In genomic region chr3:158443632-158444031, GRCh38 we compare ENCODE assay signal across 12 cellular contexts.
DNase-seq lines count a peak whose midpoint lies in the region; ATAC-seq, FAIRE-seq and TF ChIP-seq lines count a peak whose summit lies in the region.
"Had no signal": no experiment of that assay in that cellular context is flagged by ENCODE, and none has a peak within 500 bp of the region (broad histone marks: within the 10 kb centered on the region; RNA-seq: fewer than 3 reads in every experiment).

No MANE protein-coding gene starts in this region.

- H3K27ac Mint-ChIP-seq in activated CD4-positive, alpha-beta T cell treated with anti-CD3 and anti-CD28 coated beads, Interleukin-2, amount 10 ng/mL, durations not matched to agents 7 days and 5 days, result no peak overlapping the region
- H3K27ac Mint-ChIP-seq: mesothelial cell of epicardium had no signal

- ATAC-seq in GM19372 (IDR thresholded peaks at IDR 0.05; ENCODE audit: low read depth, unreplicated experiment) (peak; percentile 82), HG02763 (IDR thresholded peaks at IDR 0.05; ENCODE audit: unreplicated experiment) (peak; percentile 91), HG03457 (IDR thresholded peaks at IDR 0.05; ENCODE audit: unreplicated experiment) (peak; percentile 89)

- H3K4me1 ChIP-seq in stomach, result no peaks in the 10 kb centered on the region

- H3K27me3 Mint-ChIP-seq in activated CD4-positive, alpha-beta T cell treated with anti-CD3 and anti-CD28 coated beads, Interleukin-2, amount 10 ng/mL, durations not matched to agents 7 days and 5 days, result no peaks in the 10 kb centered on the region

- no peak overlapping the region for H3K27ac ChIP-seq in stomach
- H3K27ac ChIP-seq: C4-2B had no signal

- no peak for TF ChIP-seq EP300 in stomach (IDR thresholded peaks at IDR 0.05)

- no peaks in the 10 kb centered on the region for H3K36me3 Mint-ChIP-seq in activated CD4-positive, alpha-beta T cell treated with anti-CD3 and anti-CD28 coated beads, Interleukin-2, amount 10 ng/mL, durations not matched to agents 7 days and 5 days (ENCODE audit: low read depth)

- H3K27me3 ChIP-seq in stomach, result no peaks in the 10 kb centered on the region

- no peaks in the 10 kb centered on the region for H3K9me3 ChIP-seq in stomach

- WGBS in stomach, 5 donors, result 84 to 100% (median 88%) methylated on average over 1 of the region's 1 CpG

- H3K4me3 ChIP-seq in stomach, result no peak overlapping the region

- CTCF ChIA-PET in activated CD4-positive, alpha-beta T cell treated with anti-CD3 and anti-CD28 coated beads, Interleukin-2, amount 10 ng/mL, durations not matched to agents 7 days and 5 days (lab: Charles Lee), result no interaction called here

- no peak overlapping the region for H3K4me3 Mint-ChIP-seq in activated CD4-positive, alpha-beta T cell treated with anti-CD3 and anti-CD28 coated beads, Interleukin-2, amount 10 ng/mL, durations not matched to agents 7 days and 5 days
- H3K4me3 Mint-ChIP-seq: mesothelial cell of epicardium had no signal

- TF ChIP-seq POLR2A in stomach (IDR thresholded peaks at IDR 0.05), result no peak

- POLR2A ChIA-PET in activated CD4-positive, alpha-beta T cell treated with anti-CD3 and anti-CD28 coated beads, Interleukin-2, amount 10 ng/mL, durations not matched to agents 7 days and 5 days (lab: Charles Lee), result no interaction called here

- intact Hi-C loops in stomach (cut with DNase I; ENCODE audit: low total_unique reads), result no loop called here

- peaks cover 14% of the 10 kb centered on the region for H3K4me1 Mint-ChIP-seq in activated CD4-positive, alpha-beta T cell treated with anti-CD3 and anti-CD28 coated beads, Interleukin-2, amount 10 ng/mL, durations not matched to agents 7 days and 5 days

- FAIRE-seq in GM18507 (lab: Jason Lieb, UNC), result peak; percentile 76

- DNase-seq in GM18507 (ENCODE audit: extremely low spot score, insufficient read length, low read depth), result no peak
- DNase-seq in activated CD4-positive, alpha-beta T cell treated with anti-CD3 and anti-CD28 coated beads, Interleukin-2, amount 10 ng/mL, durations not matched to agents 7 days and 5 days, result no peak
- no peak for DNase-seq in hypothalamus (lab: John Stamatoyannopoulos, UW)
- DNase-seq in kidney tubule cell (ENCODE audit: low spot score), result no peak
- no peak for DNase-seq in stomach
- DNase-seq: hippocampal formation, NCI-H1048 had no signal

- no peaks in the 10 kb centered on the region for H3K9me3 Mint-ChIP-seq in activated CD4-positive, alpha-beta T cell treated with anti-CD3 and anti-CD28 coated beads, Interleukin-2, amount 10 ng/mL, durations not matched to agents 7 days and 5 days

- no peak for TF ChIP-seq CTCF in stomach (IDR thresholded peaks at IDR 0.05)

- H3K36me3 ChIP-seq in stomach, result no peaks in the 10 kb centered on the region
